26 cellular contexts compared by ENCODE assay signal in genomic region chr10:28801247-28801646, GRCh38.
"Had no signal": no experiment of that assay in that cellular context is flagged by ENCODE, and none has a peak within 500 bp of the region (broad histone marks: within the 10 kb centered on the region; RNA-seq: fewer than 3 reads in every experiment).

No MANE protein-coding gene starts in this region.

- H3K4me1 ChIP-seq: left lung, suprapubic skin, vagina had no signal

- H3K27ac ChIP-seq: left lung, lower lobe of right lung, right atrium auricular region, suprapubic skin, thoracic aorta, tibial artery, vagina had no signal

- ATAC-seq: naive thymus-derived CD4-positive, alpha-beta T cell; stimulated activated naive B cell treated with anti-CD40 and anti-IgM and Interleukin-4, amounts not matched to agents 10 μg/mL and 1 μg/mL and 100 μg/mL, for 72 hours; stimulated activated naive CD8-positive, alpha-beta T cell treated with anti-CD3 and anti-CD28 coated beads, Interleukin-15, Interleukin-2, amounts not matched to agents 100 U/mL and 50 U/mL, for 24 hours had no signal

- H3K4me3 ChIP-seq: left lung, lower lobe of right lung, mucosa of descending colon, ovary, right atrium auricular region, right lobe of liver, suprapubic skin, thoracic aorta, tibial artery, vagina had no signal

- H3K4me1 Mint-ChIP-seq: naive thymus-derived CD4-positive, alpha-beta T cell; stimulated activated naive B cell treated with anti-CD40 and anti-IgM and Interleukin-4, amounts not matched to agents 10 μg/mL and 1 μg/mL and 100 μg/mL, for 72 hours had no signal

- H3K9me3 ChIP-seq: left lung, lower lobe of right lung, mucosa of descending colon, ovary, right atrium auricular region, right lobe of liver, suprapubic skin, thoracic aorta, tibial artery, vagina had no signal

- H3K27me3 ChIP-seq: left lung, ovary, right atrium auricular region, right lobe of liver, tibial artery, vagina had no signal

- H3K4me3 Mint-ChIP-seq: naive thymus-derived CD4-positive, alpha-beta T cell; natural killer cell treated with Interleukin-12 subunit alpha and Interleukin-12 subunit beta and Interleukin-15 and Interleukin-18, amount 100 ng/mL, for 72 hours; stimulated activated naive B cell treated with anti-CD40 and anti-IgM and Interleukin-4, amounts not matched to agents 10 μg/mL and 1 μg/mL and 100 μg/mL, for 72 hours; type B pancreatic cell had no signal

- H3K36me3 Mint-ChIP-seq: naive thymus-derived CD4-positive, alpha-beta T cell; natural killer cell treated with Interleukin-12 subunit alpha and Interleukin-12 subunit beta and Interleukin-15 and Interleukin-18, amount 100 ng/mL, for 72 hours; stimulated activated naive B cell treated with anti-CD40 and anti-IgM and Interleukin-4, amounts not matched to agents 10 μg/mL and 1 μg/mL and 100 μg/mL, for 72 hours; type B pancreatic cell had no signal

- DNase-seq: hippocampal formation; kidney; left colon; left lung; lower lobe of right lung; mammary epithelial cell; mesendoderm; midbrain; mucosa of descending colon; naive thymus-derived CD4-positive, alpha-beta T cell; ovary; right lobe of liver; stimulated activated CD4-positive, alpha-beta T cell treated with anti-CD3 and anti-CD28 coated beads, Interleukin-12 subunit alpha, Interleukin-12 subunit beta, amount 100 ng/mL, for 4 hours; stimulated activated CD4-positive, alpha-beta T cell treated with anti-CD3 and anti-CD28 coated beads, Interleukin-15, amount 100 ng/mL, for 24 hours; stimulated activated CD4-positive, alpha-beta T cell treated with anti-CD3 and anti-CD28 coated beads, Interleukin-2, amount 100 ng/mL, for 24 hours; stimulated activated CD4-positive, alpha-beta T cell treated with anti-CD3 and anti-CD28 coated beads, Interleukin-4, amount 100 ng/mL, for 1 hour; stimulated activated naive B cell treated with anti-CD40 and anti-IgM and Interleukin-4, amounts not matched to agents 10 μg/mL and 1 μg/mL and 100 μg/mL, for 72 hours; stimulated activated naive CD8-positive, alpha-beta T cell treated with anti-CD3 and anti-CD28 coated beads, Interleukin-15, Interleukin-2, amounts not matched to agents 100 U/mL and 50 U/mL, for 24 hours; tibial artery had no signal

- H3K27ac Mint-ChIP-seq: naive thymus-derived CD4-positive, alpha-beta T cell; natural killer cell treated with Interleukin-12 subunit alpha and Interleukin-12 subunit beta and Interleukin-15 and Interleukin-18, amount 100 ng/mL, for 72 hours; progenitor cell of endocrine pancreas; stimulated activated naive B cell treated with anti-CD40 and anti-IgM and Interleukin-4, amounts not matched to agents 10 μg/mL and 1 μg/mL and 100 μg/mL, for 72 hours; type B pancreatic cell had no signal

- H3K36me3 ChIP-seq: left lung, lower lobe of right lung, ovary, right atrium auricular region, right lobe of liver, suprapubic skin, thoracic aorta, tibial artery, vagina had no signal

- H3K9me3 Mint-ChIP-seq: naive thymus-derived CD4-positive, alpha-beta T cell; natural killer cell treated with Interleukin-12 subunit alpha and Interleukin-12 subunit beta and Interleukin-15 and Interleukin-18, amount 100 ng/mL, for 72 hours; stimulated activated naive B cell treated with anti-CD40 and anti-IgM and Interleukin-4, amounts not matched to agents 10 μg/mL and 1 μg/mL and 100 μg/mL, for 72 hours; type B pancreatic cell had no signal
